Comparison of ENCODE assay signal across 9 cellular contexts in the genomic region with DNA sequence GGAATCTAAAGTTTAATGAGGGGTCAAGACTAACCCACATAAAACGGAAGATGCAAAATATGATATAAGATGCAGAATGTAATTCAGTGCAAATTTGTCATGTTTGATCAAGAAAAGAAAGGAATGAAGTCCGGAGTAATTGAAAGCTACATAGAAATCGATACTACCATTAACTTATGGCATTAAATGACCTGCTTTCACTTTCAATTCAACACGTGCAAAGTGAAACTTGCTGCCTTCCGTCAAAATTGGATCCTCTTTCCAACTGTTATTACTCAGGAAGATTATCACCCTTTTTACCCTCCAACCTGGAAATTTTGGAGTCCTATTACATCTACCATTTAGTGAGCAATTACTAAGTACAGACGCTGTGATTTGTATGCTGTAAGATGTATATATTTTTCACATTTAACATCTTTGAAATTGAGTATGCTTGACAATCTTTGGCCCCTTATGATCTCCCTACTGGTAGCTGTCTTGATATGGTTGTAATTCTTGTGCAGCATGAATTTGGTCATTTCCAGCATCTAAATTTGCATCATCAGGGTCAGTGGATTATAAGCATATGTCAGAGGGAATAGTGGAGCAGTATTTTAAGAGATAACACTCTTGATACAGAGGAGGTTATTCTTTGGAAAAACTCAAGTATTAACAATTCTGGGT. TPM values are rescaled to one million over a fixed set of nuclear protein-coding genes. Genes with fewer than 3 reads are reported as not detected.
DNase-seq lines count a peak whose midpoint lies in the region; ATAC-seq and TF ChIP-seq lines count a peak whose summit lies in the region.
"Had no signal": no experiment of that assay in that cellular context is flagged by ENCODE, and none has a peak within 500 bp of the region (broad histone marks: within the 10 kb centered on the region; RNA-seq: fewer than 3 reads in every experiment).

No MANE protein-coding gene starts in this region.

- H3K4me1 Mint-ChIP-seq in naive B cell (peaks cover 0 to 9% (median 9%) of the 10 kb centered on the region in 3 donors), mesothelial cell of epicardium (no peaks in the 10 kb centered on the region)

- H3K27me3 Mint-ChIP-seq in naive B cell (peaks cover 0 to 8% (median 0%) of the 10 kb centered on the region in 3 donors), mesothelial cell of epicardium (ENCODE audit: low read depth) (no peaks in the 10 kb centered on the region)

- no peaks in the 10 kb centered on the region for H3K36me3 Mint-ChIP-seq in naive B cell
- no peaks in the 10 kb centered on the region for H3K36me3 Mint-ChIP-seq in mesothelial cell of epicardium

- H3K27ac Mint-ChIP-seq in naive B cell: no peak overlapping the region
- H3K27ac Mint-ChIP-seq in mesothelial cell of epicardium: no peak overlapping the region

- no peak for TF ChIP-seq CTCF in mesothelial cell of epicardium (IDR thresholded peaks at IDR 0.05; ENCODE audit: unreplicated experiment)

- H3K4me3 Mint-ChIP-seq in naive B cell (peak overlapping the region in 6 of 8 donors; percentile 3 to 68 (median 36)), mesothelial cell of epicardium (no peak overlapping the region)

- H3K9me3 Mint-ChIP-seq in naive B cell: no peaks in the 10 kb centered on the region
- no peaks in the 10 kb centered on the region for H3K9me3 Mint-ChIP-seq in mesothelial cell of epicardium

- ATAC-seq in GM18868 (IDR thresholded peaks at IDR 0.05; ENCODE audit: unreplicated experiment) (peak; percentile 56), HG02678 (IDR thresholded peaks at IDR 0.05; ENCODE audit: unreplicated experiment) (peak; percentile 68), naive B cell (ENCODE audit: low read depth in 2 of 2) (no peak), HG03025 (IDR thresholded peaks at IDR 0.05; ENCODE audit: low FRiP score, unreplicated experiment) (no peak)

- DNase-seq in SW480 (ENCODE audit: low spot score) (peak; percentile 8), naive B cell (no peak), midbrain (lab: John Stamatoyannopoulos, UW) (no peak), T1000 (lab: John Stamatoyannopoulos, UW) (no peak), mesothelial cell of epicardium (ENCODE audit: low spot score in 2 of 2, unreplicated experiment in 2 of 2) (no peak)
- DNase-seq: NCI-H2107 had no signal

RNA-seq across cellular contexts. Expression of a gene that starts 18.6 kb away (rescaled TPM):
- not detected for polyA plus RNA-seq in naive B cell (ENCODE audit: low read depth in 6 of 6)
- 0.38 to 0.59 TPM (median 0.55 TPM) in 3 replicates for total RNA-seq in mesothelial cell of epicardium

Comparison
In these comparisons a context has a peak if more than half of its experiments do, and no peak if none do; other contexts are left out.
1. ATAC-seq: peak in GM18868 (single experiment) and HG02678 (single experiment); none in naive B cell (0 of 2) and HG03025 (single experiment).